16 cellular contexts compared by ENCODE assay signal in genomic region chr18:33821503-33821902, GRCh38.
DNase-seq lines count a peak whose midpoint lies in the region; TF ChIP-seq lines count a peak whose summit lies in the region.
"Had no signal": no experiment of that assay in that cellular context is flagged by ENCODE, and none has a peak within 500 bp of the region (broad histone marks: within the 10 kb centered on the region; RNA-seq: fewer than 3 reads in every experiment).

No MANE protein-coding gene starts in this region.

- H3K36me3 ChIP-seq in thyroid gland: no peaks in the 10 kb centered on the region
- H3K36me3 ChIP-seq in tibial artery: no peaks in the 10 kb centered on the region
- H3K36me3 ChIP-seq: HAP-1, MG63, suprapubic skin had no signal

- H3K4me3 ChIP-seq in choroid plexus epithelial cell (ENCODE audit: low read depth, low read length) (no peak overlapping the region), thyroid gland (replicated peaks in 1 of 3) (no peak overlapping the region), tibial artery (no peak overlapping the region)
- H3K4me3 ChIP-seq: HAP-1, lung, MG63, suprapubic skin had no signal

- 81 to 96% methylated on average over 1 of the region's 1 CpG for WGBS in thyroid gland, 2 donors

- H3K4me1 ChIP-seq in thyroid gland: no peaks in the 10 kb centered on the region
- no peaks in the 10 kb centered on the region for H3K4me1 ChIP-seq in tibial artery
- H3K4me1 ChIP-seq: HAP-1 had no signal

- intact Hi-C loops in thyroid gland (cut with DNase I) (no loop called here), tibial artery (cut with DNase I; ENCODE audit: low total_unique reads) (no loop called here)

- DNase-seq in NCI-H69 (lab: John Stamatoyannopoulos, UW) (peak; percentile 91), choroid plexus epithelial cell (ENCODE audit: low read depth) (peak; percentile 65), kidney glomerular epithelial cell (lab: John Stamatoyannopoulos, UW) (peak; percentile 46), thyroid gland (no peak), tibial artery (no peak), NCI-H446 treated with DMSO at 0.1 percent for 48 hours (lab: John Stamatoyannopoulos, UW) (no peak), SIG-M5 (lab: John Stamatoyannopoulos, UW) (no peak)
- DNase-seq: activated CD4-positive, alpha-beta T cell treated with anti-CD3 and anti-CD28 coated beads for 1 hour; effector memory CD4-positive, alpha-beta T cell; MG63; NCI-H2227 treated with DMSO at 0.1 percent for 48 hours; occipital lobe had no signal

- H3K27me3 ChIP-seq in thyroid gland (no peaks in the 10 kb centered on the region), tibial artery (no peaks in the 10 kb centered on the region)
- H3K27me3 ChIP-seq: MG63, suprapubic skin had no signal

- H3K9me3 ChIP-seq in thyroid gland (no peaks in the 10 kb centered on the region), tibial artery (peaks cover 0 to 5% (median 0%) of the 10 kb centered on the region in 3 donors)
- H3K9me3 ChIP-seq: HAP-1, suprapubic skin had no signal

- TF ChIP-seq POLR2A in thyroid gland (IDR thresholded peaks at IDR 0.05): no peak

- H3K27ac ChIP-seq in 22Rv1: peak overlapping the region; percentile 41
- no peak overlapping the region for H3K27ac ChIP-seq in thyroid gland
- no peak overlapping the region for H3K27ac ChIP-seq in tibial artery
- H3K27ac ChIP-seq: suprapubic skin had no signal

- TF ChIP-seq CTCF in 22Rv1 (IDR thresholded peaks at IDR 0.05): no peak
- TF ChIP-seq CTCF in choroid plexus epithelial cell (conservative IDR thresholded peaks at IDR 0.05; ENCODE audit: low read depth, low read length): no peak
- TF ChIP-seq CTCF in thyroid gland (IDR thresholded peaks at IDR 0.05): no peak
- no peak for TF ChIP-seq CTCF in tibial artery (IDR thresholded peaks at IDR 0.05)

Comparison
In these comparisons a context has a peak if more than half of its experiments do, and no peak if none do; other contexts are left out.
1. DNase-seq: peak in NCI-H69 (single experiment), choroid plexus epithelial cell (single experiment) and kidney glomerular epithelial cell (single experiment); none in thyroid gland (0 of 2), tibial artery (0 of 2), NCI-H446 treated with DMSO at 0.1 percent for 48 hours (single experiment) and SIG-M5 (single experiment).